In the genomic region with DNA sequence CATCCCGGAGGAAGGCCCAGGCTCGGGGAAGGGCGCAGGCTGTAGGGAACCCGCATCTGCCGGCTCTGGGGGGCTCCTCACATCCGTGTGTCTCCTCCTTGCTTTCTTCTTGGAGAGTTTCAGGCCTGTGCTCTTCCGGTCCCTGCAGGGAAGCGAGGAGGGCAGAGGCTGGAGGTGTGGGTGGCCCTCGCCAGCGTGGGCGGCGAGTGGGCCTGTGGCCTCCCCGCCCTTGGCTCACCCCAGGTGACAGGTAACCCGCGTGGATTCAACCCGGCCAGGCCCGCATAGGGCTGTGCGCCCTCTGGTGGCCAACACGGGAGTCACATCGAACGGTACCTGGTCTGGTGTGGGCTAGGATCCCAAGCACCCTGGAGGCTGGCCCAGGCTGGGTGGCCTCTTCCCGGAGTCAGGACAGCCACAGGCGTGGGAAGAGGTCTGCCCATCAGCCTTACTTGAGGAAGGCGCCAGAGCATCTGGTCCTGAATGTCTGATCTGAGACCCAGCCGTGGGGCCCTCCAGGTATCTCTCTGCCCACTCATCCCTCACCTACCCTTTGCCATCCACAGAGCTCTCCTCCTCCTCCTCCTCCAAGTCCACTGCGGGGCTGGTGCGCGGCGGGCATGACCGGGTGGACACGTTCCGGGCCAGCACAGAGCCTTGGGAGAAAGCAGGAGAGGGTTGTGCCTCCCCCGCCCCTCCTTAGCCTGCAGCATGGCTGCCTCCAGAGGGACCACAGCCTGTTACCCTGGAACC, we compare ENCODE assay signal across 8 cellular contexts. TPM values are rescaled to one million over a fixed set of nuclear protein-coding genes. Genes with fewer than 3 reads are reported as not detected.
DNase-seq lines count a peak whose midpoint lies in the region; ATAC-seq and TF ChIP-seq lines count a peak whose summit lies in the region.

No MANE protein-coding gene starts in this region.

- DNase-seq in NCI-H2081 (lab: John Stamatoyannopoulos, UW): peak; percentile 73 to 74
- no peak for DNase-seq in NCI-H2081 treated with DMSO at 0.1 percent for 48 hours (lab: John Stamatoyannopoulos, UW)
- DNase-seq in LNCaP clone FGC (ENCODE audit: low read depth): no peak
- DNase-seq in activated CD4-positive, CD25-positive, alpha-beta regulatory T cell treated with anti-CD3 and anti-CD28 coated beads, Interleukin-2, amount 50 U/mL, for 72 hours: peak; percentile 86
- peak; percentile 76 for DNase-seq in central memory CD4-positive, alpha-beta T cell
- peak; percentile 61 for DNase-seq in stimulated activated CD8-positive, alpha-beta memory T cell treated with anti-CD3 and anti-CD28 coated beads, Interleukin-15, amount 100 ng/mL, for 1 hour (ENCODE audit: low read depth)

- H3K36me3 ChIP-seq in liver (ENCODE audit: control insufficient read depth in 4 of 4, insufficient read depth in 3 of 4, low read depth in 1 of 4, low read length in 3 of 4): no peaks in the 10 kb centered on the region

- H3K27ac ChIP-seq in liver (ENCODE audit: low read depth in 1 of 2, low read length in 2 of 2): no peak overlapping the region

- TF ChIP-seq RAD21 in liver (IDR thresholded peaks at IDR 0.05): peak; percentile 65 to 86

- WGBS in liver: 23% methylated on average over 33 of the region's 33 CpGs

- H3K9ac ChIP-seq in liver (ENCODE audit: low read depth in 1 of 2, low read length in 2 of 2): no peak overlapping the region

- peaks cover 3 to 17% (median 10%) of the 10 kb centered on the region in 4 donors for H3K4me1 ChIP-seq in liver (ENCODE audit: control insufficient read depth in 4 of 4, insufficient read depth in 4 of 4, low read length in 3 of 4)

- H3K27me3 ChIP-seq in liver (ENCODE audit: control insufficient read depth in 4 of 4, insufficient read depth in 4 of 4, low read length in 3 of 4): no peaks in the 10 kb centered on the region

- no peak overlapping the region for H3K4me3 ChIP-seq in LNCaP clone FGC (ENCODE audit: low read depth, low read length)
- no peak overlapping the region for H3K4me3 ChIP-seq in liver (ENCODE audit: low read depth in 1 of 3, low read length in 3 of 3)

- no peak for ATAC-seq in HG03045 (IDR thresholded peaks at IDR 0.05; ENCODE audit: unreplicated experiment)

- peak; percentile 93 for TF ChIP-seq CTCF in LNCaP clone FGC (IDR thresholded peaks at IDR 0.05; ENCODE audit: control insufficient read depth, extremely low read depth, insufficient read depth)
- peak; percentile 81 for TF ChIP-seq CTCF in liver (IDR thresholded peaks at IDR 0.05; ENCODE audit: low read depth, low read length, missing input control)

- H3K9me3 ChIP-seq in liver (ENCODE audit: control insufficient read depth in 4 of 4, low read length in 3 of 4): no peaks in the 10 kb centered on the region

TF ChIP-seq in liver, 16 proteins besides CTCF, POLR2A, EP300 and RAD21:
- TF ChIP-seq, protein P1, sequence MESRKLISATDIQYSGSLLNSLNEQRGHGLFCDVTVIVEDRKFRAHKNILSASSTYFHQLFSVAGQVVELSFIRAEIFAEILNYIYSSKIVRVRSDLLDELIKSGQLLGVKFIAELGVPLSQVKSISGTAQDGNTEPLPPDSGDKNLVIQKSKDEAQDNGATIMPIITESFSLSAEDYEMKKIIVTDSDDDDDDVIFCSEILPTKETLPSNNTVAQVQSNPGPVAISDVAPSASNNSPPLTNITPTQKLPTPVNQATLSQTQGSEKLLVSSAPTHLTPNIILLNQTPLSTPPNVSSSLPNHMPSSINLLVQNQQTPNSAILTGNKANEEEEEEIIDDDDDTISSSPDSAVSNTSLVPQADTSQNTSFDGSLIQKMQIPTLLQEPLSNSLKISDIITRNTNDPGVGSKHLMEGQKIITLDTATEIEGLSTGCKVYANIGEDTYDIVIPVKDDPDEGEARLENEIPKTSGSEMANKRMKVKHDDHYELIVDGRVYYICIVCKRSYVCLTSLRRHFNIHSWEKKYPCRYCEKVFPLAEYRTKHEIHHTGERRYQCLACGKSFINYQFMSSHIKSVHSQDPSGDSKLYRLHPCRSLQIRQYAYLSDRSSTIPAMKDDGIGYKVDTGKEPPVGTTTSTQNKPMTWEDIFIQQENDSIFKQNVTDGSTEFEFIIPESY (IDR thresholded peaks at IDR 0.05): no peak
- TF ChIP-seq SP1 (IDR thresholded peaks at IDR 0.05) (no peak), EGR1 (IDR thresholded peaks at IDR 0.05; ENCODE audit: low read depth in 2 of 2) (no peak), HNF4G (IDR thresholded peaks at IDR 0.05) (no peak), YY1 (IDR thresholded peaks at IDR 0.05) (no peak), ATF3 (IDR thresholded peaks at IDR 0.05) (no peak), GABPA (IDR thresholded peaks at IDR 0.05 in 1 of 2, conservative IDR thresholded peaks at IDR 0.05 in 1 of 2) (no peak), MAX (IDR thresholded peaks at IDR 0.05) (no peak), FOXA1 (IDR thresholded peaks at IDR 0.05) (no peak), TAF1 (conservative IDR thresholded peaks at IDR 0.05) (no peak), NR2F2 (IDR thresholded peaks at IDR 0.05) (no peak), HNF4A (conservative IDR thresholded peaks at IDR 0.05) (no peak), RXRA (IDR thresholded peaks at IDR 0.05) (no peak), FOXA2 (IDR thresholded peaks at IDR 0.05) (no peak), JUND (IDR thresholded peaks at IDR 0.05) (no peak), REST (IDR thresholded peaks at IDR 0.05) (no peak)

RNA-seq across cellular contexts. Expression of gene TNFRSF25, which starts 9.6 kb away (rescaled TPM):
- 1 to 10 TPM; 2.2 to 2.6 TPM for total RNA-seq in liver
- 1 to 10 TPM in 1 of 2 donors, under 1 TPM in 1; 0.78 to 1.9 TPM for polyA plus RNA-seq in liver

RNA-seq across cellular contexts. Expression of gene PLEKHG5, which starts 15.9 kb away (rescaled TPM):
- 1 to 10 TPM; 1.4 to 1.9 TPM for total RNA-seq in liver
- under 1 TPM; 0.28 to 0.81 TPM for polyA plus RNA-seq in liver

RNA-seq across cellular contexts. Expression of gene ESPN, which starts 51.0 kb away (rescaled TPM):
- 10 to 100 TPM; 61.5 to 66.1 TPM for total RNA-seq in liver
- polyA plus RNA-seq in liver: 100 to 1,000 TPM in 1 of 2 donors, 10 to 100 TPM in 1; 70.3 to 103 TPM

RNA-seq across cellular contexts. Expression of gene HES2, which starts 55.8 kb away (rescaled TPM):
- not detected for total RNA-seq in liver
- under 1 TPM in 1 of 2 donors, not detected in 1; 0.10 TPM for polyA plus RNA-seq in liver

Comparison
In these comparisons a context has a peak if more than half of its experiments do, and no peak if none do; other contexts are left out.
1. DNase-seq: peak in NCI-H2081 (2 of 2), activated CD4-positive, CD25-positive, alpha-beta regulatory T cell treated with anti-CD3 and anti-CD28 coated beads, Interleukin-2, amount 50 U/mL, for 72 hours (single experiment), central memory CD4-positive, alpha-beta T cell (single experiment) and stimulated activated CD8-positive, alpha-beta memory T cell treated with anti-CD3 and anti-CD28 coated beads, Interleukin-15, amount 100 ng/mL, for 1 hour (single experiment); none in NCI-H2081 treated with DMSO at 0.1 percent for 48 hours (single experiment) and LNCaP clone FGC (single experiment).